Comparison of ENCODE assay signal across 12 cellular contexts in the genomic region with DNA sequence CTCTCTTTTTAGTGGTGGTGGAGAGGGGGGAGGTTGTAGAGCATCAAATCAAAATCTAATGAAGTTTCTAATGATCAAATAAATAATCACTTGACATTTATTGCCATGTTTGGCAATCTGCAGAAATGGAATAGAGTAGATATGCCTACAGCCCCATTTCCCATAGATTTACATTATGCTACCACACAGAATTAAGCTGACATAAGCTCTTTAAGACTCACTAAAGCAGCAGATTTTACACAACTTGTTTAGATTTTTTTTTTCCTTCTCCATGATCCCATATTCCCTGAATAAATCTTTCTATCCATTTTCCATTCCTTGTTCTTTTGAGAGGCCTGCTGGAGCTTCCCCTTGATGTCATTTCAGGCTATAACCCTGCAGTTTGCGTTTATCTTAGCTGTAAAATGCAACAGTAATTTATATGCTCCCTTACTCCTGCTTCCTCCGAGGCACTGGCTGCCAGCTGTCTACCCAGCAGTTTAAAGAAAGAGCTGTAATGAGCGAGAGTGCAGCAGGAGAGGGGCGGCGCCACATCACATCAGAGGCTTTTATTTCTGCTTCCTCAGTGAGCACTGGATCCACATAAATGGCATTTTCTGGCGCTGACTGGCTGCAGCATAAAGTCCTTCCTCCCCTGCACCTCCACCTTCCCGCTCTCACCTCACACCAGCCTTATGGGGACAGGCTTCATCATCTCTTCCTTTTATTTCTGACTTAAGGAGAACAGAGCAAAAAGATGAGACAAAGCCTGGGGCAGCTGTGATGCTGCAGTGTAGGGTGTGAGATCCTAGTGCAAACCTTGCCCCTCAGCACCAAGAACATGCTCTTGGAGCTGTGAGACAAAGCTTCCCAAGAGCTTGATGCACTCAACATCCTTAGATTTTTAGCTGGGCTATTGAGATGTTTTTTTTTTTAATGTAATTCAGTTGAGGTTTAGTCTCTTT.
DNase-seq lines count a peak whose midpoint lies in the region; ATAC-seq and TF ChIP-seq lines count a peak whose summit lies in the region.
"Had no signal": no experiment of that assay in that cellular context is flagged by ENCODE, and none has a peak within 500 bp of the region (broad histone marks: within the 10 kb centered on the region; RNA-seq: fewer than 3 reads in every experiment).

No MANE protein-coding gene starts in this region.

- no peak overlapping the region for H3K4me3 ChIP-seq in fibroblast of villous mesenchyme (ENCODE audit: low read depth, low read length)
- H3K4me3 ChIP-seq: uterus had no signal

- no peaks in the 10 kb centered on the region for H4K20me1 ChIP-seq in H9 (ENCODE audit: control insufficient read depth, insufficient read depth, insufficient read length)

- TF ChIP-seq CTCF in H9 (conservative IDR thresholded peaks at IDR 0.05) (peak; percentile 14; the same call in 1 of the 3 replicates), fibroblast of villous mesenchyme (IDR thresholded peaks at IDR 0.05; ENCODE audit: insufficient read depth, low read depth, low read length) (no peak)

- H3K4me1 Mint-ChIP-seq in H9: peaks cover 22 to 29% of the 10 kb centered on the region in 2 experiments
- H3K4me1 Mint-ChIP-seq in activated naive CD4-positive, alpha-beta T cell treated with anti-CD3 and anti-CD28 coated beads, Interleukin-2, amount 10 ng/mL, durations not matched to agents 7 days and 5 days: no peaks in the 10 kb centered on the region
- H3K4me1 Mint-ChIP-seq: activated naive CD4-positive, alpha-beta T cell treated with anti-CD3 and anti-CD28 coated beads, Interleukin-2, amount 50 U/mL, for 24 hours had no signal

- H3K27ac ChIP-seq in H9 (ENCODE audit: insufficient read length, low read depth, low read length): no peak overlapping the region
- H3K27ac ChIP-seq: uterus had no signal

- H3K18ac ChIP-seq in H9 (ENCODE audit: insufficient read length, low read depth, low read length): no peak overlapping the region

- no peak overlapping the region for H3K14ac ChIP-seq in H9 (ENCODE audit: insufficient read depth, low read length)

- WGBS in H9 (ENCODE audit: extremely low coverage, insufficient read length, low lambda C conversion rate): no CpG with 5 or more reads among the region's 7 CpGs

- peak overlapping the region in 1 of 2 experiments; percentile 52; a peak in 2 of 5 replicates for H3K4me3 Mint-ChIP-seq in H9
- H3K4me3 Mint-ChIP-seq in activated naive CD4-positive, alpha-beta T cell treated with anti-CD3 and anti-CD28 coated beads, Interleukin-2, amount 10 ng/mL, durations not matched to agents 7 days and 5 days: no peak overlapping the region
- H3K4me3 Mint-ChIP-seq: activated naive CD4-positive, alpha-beta T cell treated with anti-CD3 and anti-CD28 coated beads, Interleukin-2, amount 50 U/mL, for 24 hours had no signal

- H3K27ac Mint-ChIP-seq in H9: peak overlapping the region in 1 of 3 experiments; percentile 79; a peak in 1 of 7 replicates
- H3K27ac Mint-ChIP-seq in activated naive CD4-positive, alpha-beta T cell treated with anti-CD3 and anti-CD28 coated beads, Interleukin-2, amount 10 ng/mL, durations not matched to agents 7 days and 5 days: no peak overlapping the region
- H3K27ac Mint-ChIP-seq: activated naive CD4-positive, alpha-beta T cell treated with anti-CD3 and anti-CD28 coated beads, Interleukin-2, amount 50 U/mL, for 24 hours had no signal

- peaks cover 0 to 11% (median 3%) of the 10 kb centered on the region in 3 experiments; a peak in 4 of 7 replicates for H3K36me3 Mint-ChIP-seq in H9 (ENCODE audit: insufficient read depth in 1 of 3, low read depth in 3 of 3)
- no peaks in the 10 kb centered on the region for H3K36me3 Mint-ChIP-seq in activated naive CD4-positive, alpha-beta T cell treated with anti-CD3 and anti-CD28 coated beads, Interleukin-2, amount 10 ng/mL, durations not matched to agents 7 days and 5 days
- H3K36me3 Mint-ChIP-seq: activated naive CD4-positive, alpha-beta T cell treated with anti-CD3 and anti-CD28 coated beads, Interleukin-2, amount 50 U/mL, for 24 hours had no signal

- H2BK20ac ChIP-seq in H9 (ENCODE audit: low read depth, low read length, poor library complexity, severe bottlenecking): no peak overlapping the region

- H2AK5ac ChIP-seq in H9 (ENCODE audit: insufficient read length, low read length): no peak overlapping the region

- H3K79me1 ChIP-seq in H9 (ENCODE audit: insufficient read depth, low read depth, low read length, poor library complexity, severe bottlenecking): no peaks in the 10 kb centered on the region

- H3K23ac ChIP-seq in H9 (ENCODE audit: insufficient read length, low read depth, low read length): no peak overlapping the region

- H3K9me3 ChIP-seq in H9 (ENCODE audit: control insufficient read depth, low read depth, low read length): peaks cover 8% of the 10 kb centered on the region
- H3K9me3 ChIP-seq: uterus had no signal

- no peaks in the 10 kb centered on the region for H3K23me2 ChIP-seq in H9 (ENCODE audit: insufficient read length, low read depth, low read length, poor library complexity, severe bottlenecking)

- ATAC-seq in HG02884 (IDR thresholded peaks at IDR 0.05; ENCODE audit: unreplicated experiment): no peak

- CTCF ChIA-PET in activated naive CD4-positive, alpha-beta T cell treated with anti-CD3 and anti-CD28 coated beads, Interleukin-2, amount 10 ng/mL, durations not matched to agents 7 days and 5 days (lab: Charles Lee): no interaction called here

- H3K4ac ChIP-seq in H9 (ENCODE audit: low read depth, low read length): no peak overlapping the region

- H3K56ac ChIP-seq in H9 (ENCODE audit: insufficient read length, low read depth, low read length): no peak overlapping the region

- DNase-seq in H9: peak; percentile 48
- DNase-seq in NCI-H748 treated with DMSO at 0.1 percent for 48 hours (lab: John Stamatoyannopoulos, UW): peak; percentile 79
- peak; percentile 85 for DNase-seq in fibroblast of villous mesenchyme (ENCODE audit: low read depth)
- peak; percentile 28 to 94 (median 64) for DNase-seq in posterior cingulate gyrus
- no peak for DNase-seq in activated naive CD4-positive, alpha-beta T cell treated with anti-CD3 and anti-CD28 coated beads, Interleukin-2, amount 10 ng/mL, durations not matched to agents 7 days and 5 days
- DNase-seq in MV-4-11 (lab: John Stamatoyannopoulos, UW): no peak
- no peak for DNase-seq in NCI-H187 (lab: John Stamatoyannopoulos, UW)
- DNase-seq: KG1, T-helper 2 cell had no signal

- H3K27me3 Mint-ChIP-seq in H9 (ENCODE audit: low read depth): no peaks in the 10 kb centered on the region
- H3K27me3 Mint-ChIP-seq in activated naive CD4-positive, alpha-beta T cell treated with anti-CD3 and anti-CD28 coated beads, Interleukin-2, amount 10 ng/mL, durations not matched to agents 7 days and 5 days: no peaks in the 10 kb centered on the region
- H3K27me3 Mint-ChIP-seq: activated naive CD4-positive, alpha-beta T cell treated with anti-CD3 and anti-CD28 coated beads, Interleukin-2, amount 50 U/mL, for 24 hours had no signal

- H3T11ph ChIP-seq in H9 (ENCODE audit: low read length): no peak overlapping the region

- H3K27me3 ChIP-seq in H9 (ENCODE audit: insufficient read depth, low read length): no peaks in the 10 kb centered on the region
- H3K27me3 ChIP-seq: uterus had no signal

- no peak overlapping the region for H4K8ac ChIP-seq in H9 (replicated peaks; ENCODE audit: insufficient read length, low read depth, low read length)

- H2AFZ ChIP-seq in H9 (ENCODE audit: low read length): peak overlapping the region; percentile 77

- no peak overlapping the region for H2BK120ac ChIP-seq in H9 (ENCODE audit: low read depth, low read length, poor library complexity, severe bottlenecking)

- H3K4me2 ChIP-seq in H9 (ENCODE audit: insufficient read depth, insufficient read length, low read length): no peak overlapping the region

- H4K91ac ChIP-seq in H9 (ENCODE audit: insufficient read length, low read depth, low read length): no peak overlapping the region

- no peaks in the 10 kb centered on the region for H3K79me2 ChIP-seq in H9 (ENCODE audit: insufficient read depth, low read length)

- no peak overlapping the region for H2BK12ac ChIP-seq in H9 (ENCODE audit: insufficient read length, low read depth, low read length)

- H3K9ac ChIP-seq in H9 (ENCODE audit: extremely low read depth, insufficient read length, low read length): no peak overlapping the region

- intact Hi-C loops in posterior cingulate gyrus (cut with DNase I): no loop called here

- H4K5ac ChIP-seq in H9 (ENCODE audit: insufficient read length, low read depth, low read length): no peak overlapping the region

- no peaks in the 10 kb centered on the region; the same call in 1 of the 2 replicates for H3K4me1 ChIP-seq in H9 (ENCODE audit: insufficient read depth, low read length)
- H3K4me1 ChIP-seq: uterus had no signal

- no peak overlapping the region for H2BK5ac ChIP-seq in H9 (ENCODE audit: insufficient read length, low read length)

- no peak overlapping the region for H2BK15ac ChIP-seq in H9 (ENCODE audit: low read depth, low read length)

- H3K9me3 Mint-ChIP-seq in H9: peaks cover 3 to 10% of the 10 kb centered on the region in 2 experiments; a peak in 4 of 5 replicates
- H3K9me3 Mint-ChIP-seq in activated naive CD4-positive, alpha-beta T cell treated with anti-CD3 and anti-CD28 coated beads, Interleukin-2, amount 10 ng/mL, durations not matched to agents 7 days and 5 days: peaks cover 9% of the 10 kb centered on the region

Comparison
In these comparisons a context has a peak if more than half of its experiments do, and no peak if none do; other contexts are left out.
1. DNase-seq: peak in H9 (single experiment), NCI-H748 treated with DMSO at 0.1 percent for 48 hours (single experiment), fibroblast of villous mesenchyme (single experiment) and posterior cingulate gyrus (10 of 10); none in activated naive CD4-positive, alpha-beta T cell treated with anti-CD3 and anti-CD28 coated beads, Interleukin-2, amount 10 ng/mL, durations not matched to agents 7 days and 5 days (single experiment), MV-4-11 (single experiment) and NCI-H187 (0 of 2).